ENCODE assay signal across 26 cellular contexts in genomic region chr5:36590513-36591286, GRCh38. TPM values are rescaled to one million over a fixed set of nuclear protein-coding genes. Genes with fewer than 3 reads are reported as not detected.
DNase-seq lines count a peak whose midpoint lies in the region; ATAC-seq lines count a peak whose summit lies in the region.
"Had no signal": no experiment of that assay in that cellular context is flagged by ENCODE, and none has a peak within 500 bp of the region (broad histone marks: within the 10 kb centered on the region; RNA-seq: fewer than 3 reads in every experiment).

No MANE protein-coding gene starts in this region.

- H3K27me3 ChIP-seq in SJCRH30, result no peaks in the 10 kb centered on the region
- no peaks in the 10 kb centered on the region for H3K27me3 ChIP-seq in naive thymus-derived CD4-positive, alpha-beta T cell (ENCODE audit: control insufficient read depth in 2 of 2, insufficient read depth in 2 of 2, low read length in 2 of 2)
- H3K27me3 ChIP-seq: BLaER1 treated with 17β-estradiol and CSF1 and Interleukin-3, amounts not matched to agents 10 nM and 100 nM; colonic mucosa had no signal

- peaks cover 0 to 20% (median 7%) of the 10 kb centered on the region in 5 donors for H3K27me3 Mint-ChIP-seq in naive thymus-derived CD4-positive, alpha-beta T cell

- no peak overlapping the region for H3K4me3 Mint-ChIP-seq in naive thymus-derived CD4-positive, alpha-beta T cell
- H3K4me3 Mint-ChIP-seq: immature natural killer cell; naive thymus-derived CD8-positive, alpha-beta T cell had no signal

- peaks cover 0 to 1% (median 0%) of the 10 kb centered on the region in 11 donors for H3K9me3 Mint-ChIP-seq in naive thymus-derived CD4-positive, alpha-beta T cell
- H3K9me3 Mint-ChIP-seq: naive thymus-derived CD8-positive, alpha-beta T cell had no signal

- no peaks in the 10 kb centered on the region for H3K9me3 ChIP-seq in SJCRH30 (replicated peaks)
- no peaks in the 10 kb centered on the region for H3K9me3 ChIP-seq in naive thymus-derived CD4-positive, alpha-beta T cell (ENCODE audit: control insufficient read depth in 2 of 3, low read length in 3 of 3)
- H3K9me3 ChIP-seq: colonic mucosa, lower lobe of right lung, psoas muscle, SK-N-SH had no signal

- POLR2A ChIA-PET in naive thymus-derived CD4-positive, alpha-beta T cell (lab: Charles Lee), result no interaction called here

- no peaks in the 10 kb centered on the region for H3K4me1 ChIP-seq in SJCRH30
- no peaks in the 10 kb centered on the region for H3K4me1 ChIP-seq in naive thymus-derived CD4-positive, alpha-beta T cell (ENCODE audit: control insufficient read depth in 2 of 2, insufficient read depth in 2 of 2, low read length in 2 of 2)
- H3K4me1 ChIP-seq: colonic mucosa, lower lobe of right lung, psoas muscle had no signal

- H3K4me3 ChIP-seq in SJCRH30, result peak overlapping the region; percentile 8; the same call in 1 of the 2 replicates
- H3K4me3 ChIP-seq in naive thymus-derived CD4-positive, alpha-beta T cell (ENCODE audit: low read length), result no peak overlapping the region
- H3K4me3 ChIP-seq: BLaER1 treated with 17β-estradiol and CSF1 and Interleukin-3, amounts not matched to agents 10 nM and 100 nM; colonic mucosa; lower lobe of right lung; psoas muscle had no signal

- DNase-seq in NCI-H1092 treated with DMSO at 0.1 percent for 48 hours (lab: John Stamatoyannopoulos, UW) (peak; percentile 0), NCI-H1092 (lab: John Stamatoyannopoulos, UW) (no peak), SJCRH30 (peak; percentile 18 to 57), left cardiac atrium (no peak), retina (peak; percentile 34)
- no peak for DNase-seq in naive thymus-derived CD4-positive, alpha-beta T cell
- DNase-seq: 8988T; activated CD8-positive, alpha-beta memory T cell treated with anti-CD3 and anti-CD28 coated beads, Interleukin-2, amount 50 U/mL, for 4 hours; activated gamma-delta T cell; amygdala; colonic mucosa; DMS 273 treated with DMSO at 0.1 percent for 48 hours; HCEC 1CT; immature natural killer cell; Kasumi-1; lower lobe of right lung; naive thymus-derived CD8-positive, alpha-beta T cell; psoas muscle; SK-N-SH; stimulated activated CD4-positive, alpha-beta T cell treated with anti-CD3 and anti-CD28 coated beads, Interleukin-15, amount 100 ng/mL, for 24 hours; stimulated activated naive CD8-positive, alpha-beta T cell treated with anti-CD3 and anti-CD28 coated beads, Interleukin-15, Interleukin-2, amounts not matched to agents 100 U/mL and 50 U/mL, for 24 hours; trophoblast cell had no signal

- peak overlapping the region; percentile 31 for H3K27ac ChIP-seq in SJCRH30
- no peak overlapping the region for H3K27ac ChIP-seq in naive thymus-derived CD4-positive, alpha-beta T cell (ENCODE audit: low read depth, low read length)
- H3K27ac ChIP-seq: BLaER1 treated with 17β-estradiol and CSF1 and Interleukin-3, amounts not matched to agents 10 nM and 100 nM; colonic mucosa; lower lobe of right lung; psoas muscle had no signal

- no peaks in the 10 kb centered on the region for H3K4me1 Mint-ChIP-seq in naive thymus-derived CD4-positive, alpha-beta T cell
- H3K4me1 Mint-ChIP-seq: immature natural killer cell had no signal

- no peak overlapping the region for H3K27ac Mint-ChIP-seq in naive thymus-derived CD4-positive, alpha-beta T cell
- H3K27ac Mint-ChIP-seq: immature natural killer cell; naive thymus-derived CD8-positive, alpha-beta T cell had no signal

- no peaks in the 10 kb centered on the region for H3K36me3 ChIP-seq in SJCRH30
- H3K36me3 ChIP-seq in naive thymus-derived CD4-positive, alpha-beta T cell (ENCODE audit: control insufficient read depth in 2 of 3, insufficient read depth in 3 of 3, low read length in 3 of 3), result no peaks in the 10 kb centered on the region
- H3K36me3 ChIP-seq: BLaER1 treated with 17β-estradiol and CSF1 and Interleukin-3, amounts not matched to agents 10 nM and 100 nM; colonic mucosa; lower lobe of right lung had no signal

- CTCF ChIA-PET in naive thymus-derived CD4-positive, alpha-beta T cell (lab: Charles Lee), result no interaction called here

- H3K36me3 Mint-ChIP-seq in naive thymus-derived CD4-positive, alpha-beta T cell, result no peaks in the 10 kb centered on the region
- H3K36me3 Mint-ChIP-seq: naive thymus-derived CD8-positive, alpha-beta T cell had no signal

- peak; percentile 65 to 74 for ATAC-seq in left cardiac atrium
- no peak for ATAC-seq in naive thymus-derived CD4-positive, alpha-beta T cell
- ATAC-seq in HG03025 (IDR thresholded peaks at IDR 0.05; ENCODE audit: low FRiP score, unreplicated experiment), result no peak
- no peak for ATAC-seq in GM18517 (IDR thresholded peaks at IDR 0.05; ENCODE audit: unreplicated experiment)
- ATAC-seq: lower lobe of right lung; naive thymus-derived CD8-positive, alpha-beta T cell; psoas muscle; stimulated activated naive CD8-positive, alpha-beta T cell treated with anti-CD3 and anti-CD28 coated beads, Interleukin-15, Interleukin-2, amounts not matched to agents 100 U/mL and 50 U/mL, for 24 hours had no signal

- intact Hi-C loops in left cardiac atrium (cut with DNase I), result no loop called here
- intact Hi-C loops in naive thymus-derived CD4-positive, alpha-beta T cell (cut with micrococcal nuclease), result no loop called here

RNA-seq across cellular contexts. Expression of gene SLC1A3, which starts 15.7 kb away (rescaled TPM):
- 1.4 and 2.1 TPM in 2 replicates for total RNA-seq in SJCRH30 (2014; rRNA removed; shearing (Covaris generic))
- total RNA-seq in left cardiac atrium, result 10 to 100 TPM; 44.9 to 66.6 TPM
- total RNA-seq in naive thymus-derived CD4-positive, alpha-beta T cell, result 1 to 10 TPM in 1 of 5 experiments, under 1 TPM in 3, not detected in 1; 0.32 to 3.1 (median 0.62) TPM
- polyA plus RNA-seq in naive thymus-derived CD4-positive, alpha-beta T cell, result not detected
- total RNA-seq: naive thymus-derived CD8-positive, alpha-beta T cell; OCI-LY7 had no signal
- polyA plus RNA-seq: naive thymus-derived CD8-positive, alpha-beta T cell; SK-N-SH had no signal

Comparison
In these comparisons a context has a peak if more than half of its experiments do, and no peak if none do; other contexts are left out.
1. DNase-seq: peak in NCI-H1092 treated with DMSO at 0.1 percent for 48 hours (single experiment), SJCRH30 (2 of 2) and retina (single experiment); none in NCI-H1092 (single experiment), left cardiac atrium (single experiment) and naive thymus-derived CD4-positive, alpha-beta T cell (0 of 9).
2. ATAC-seq: peak in left cardiac atrium (2 of 2); none in naive thymus-derived CD4-positive, alpha-beta T cell (single experiment), HG03025 (single experiment) and GM18517 (single experiment).
3. RNA of gene SLC1A3, which starts 15.7 kb away (total RNA-seq): 44.9 to 66.6 TPM in left cardiac atrium; 1.4 to 2.1 TPM in SJCRH30 and 0.32 to 3.1 TPM in naive thymus-derived CD4-positive, alpha-beta T cell; every median in the first group is over 10 times any median in the second.